In the genomic region with DNA sequence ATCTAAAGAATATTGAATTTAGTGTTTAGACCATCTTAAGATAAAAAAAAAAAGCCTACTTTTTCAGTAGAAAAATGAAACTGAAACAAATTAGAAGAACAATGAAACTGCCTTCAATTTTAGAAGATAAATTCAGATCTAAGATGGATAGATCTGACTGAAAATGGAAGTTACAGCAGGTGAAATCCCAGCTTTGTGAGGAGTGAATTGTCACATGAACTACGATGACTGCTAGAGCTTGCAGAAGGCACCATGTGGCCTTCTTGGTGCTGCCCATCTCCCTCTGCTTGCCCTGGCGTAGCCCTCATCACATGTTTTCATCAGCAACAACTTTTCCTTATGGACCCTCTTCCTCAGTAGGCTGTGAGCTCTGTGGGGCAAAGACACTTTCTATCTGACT, we compare ENCODE assay signal across 15 cellular contexts. TPM values are rescaled to one million over a fixed set of nuclear protein-coding genes. Genes with fewer than 3 reads are reported as not detected.
DNase-seq lines count a peak whose midpoint lies in the region; ATAC-seq, FAIRE-seq and TF ChIP-seq lines count a peak whose summit lies in the region.
"Had no signal": no experiment of that assay in that cellular context is flagged by ENCODE, and none has a peak within 500 bp of the region (broad histone marks: within the 10 kb centered on the region; RNA-seq: fewer than 3 reads in every experiment).

No MANE protein-coding gene starts in this region.

- peak overlapping the region; percentile 49 for H3K27ac Mint-ChIP-seq in activated T-helper 1 cell treated with anti-CD3 and anti-CD28 coated beads, Interleukin-12 subunit alpha, Interleukin-12 subunit beta, Interleukin-2, Interleukin-4 antibody, amounts not matched to agents 30 ng/mL and 10 ng/mL and 1 ng/mL, durations not matched to agents 14 hours and 24 hours and 36 hours
- peak overlapping the region in 1 of 6 donors; percentile 14 for H3K27ac Mint-ChIP-seq in immature natural killer cell
- H3K27ac Mint-ChIP-seq: mesothelial cell of epicardium had no signal

- no peaks in the 10 kb centered on the region for H3K9me3 Mint-ChIP-seq in activated T-helper 1 cell treated with anti-CD3 and anti-CD28 coated beads, Interleukin-12 subunit alpha, Interleukin-12 subunit beta, Interleukin-2, Interleukin-4 antibody, amounts not matched to agents 30 ng/mL and 10 ng/mL and 1 ng/mL, durations not matched to agents 14 hours and 24 hours and 36 hours
- no peaks in the 10 kb centered on the region for H3K9me3 Mint-ChIP-seq in immature natural killer cell
- H3K9me3 Mint-ChIP-seq: mesothelial cell of epicardium had no signal

- H3K4me3 Mint-ChIP-seq in activated T-helper 1 cell treated with anti-CD3 and anti-CD28 coated beads, Interleukin-12 subunit alpha, Interleukin-12 subunit beta, Interleukin-2, Interleukin-4 antibody, amounts not matched to agents 30 ng/mL and 10 ng/mL and 1 ng/mL, durations not matched to agents 14 hours and 24 hours and 36 hours: no peak overlapping the region
- peak overlapping the region in 1 of 5 donors; percentile 1 for H3K4me3 Mint-ChIP-seq in immature natural killer cell
- H3K4me3 Mint-ChIP-seq: mesothelial cell of epicardium had no signal

- H3K36me3 ChIP-seq in DND-41 (ENCODE audit: insufficient read depth, low read length) (no peaks in the 10 kb centered on the region), Peyer's patch (no peaks in the 10 kb centered on the region)
- H3K36me3 ChIP-seq: gastrocnemius medialis had no signal

- H2AFZ ChIP-seq in DND-41 (ENCODE audit: low read depth, low read length): peak overlapping the region; percentile 69

- TF ChIP-seq CTCF in DND-41 (IDR thresholded peaks at IDR 0.05; ENCODE audit: borderline replicate concordance, extremely low read depth, low read length, poor library complexity, severe bottlenecking): no peak
- no peak for TF ChIP-seq CTCF in D721Med (IDR thresholded peaks at IDR 0.05; ENCODE audit: insufficient read depth, missing control alignments)
- no peak for TF ChIP-seq CTCF in Peyer's patch (IDR thresholded peaks at IDR 0.05)

- FAIRE-seq in D721Med (lab: Jason Lieb, UNC): no peak
- FAIRE-seq: G401.6 had no signal

- H3K27ac ChIP-seq in DND-41 (ENCODE audit: low read length): peak overlapping the region; percentile 50
- no peak overlapping the region for H3K27ac ChIP-seq in Peyer's patch
- H3K27ac ChIP-seq: gastrocnemius medialis, skin epidermis had no signal

- no peak overlapping the region for H3K9ac ChIP-seq in DND-41 (ENCODE audit: low read depth, low read length)

- H3K9me3 ChIP-seq in DND-41 (ENCODE audit: insufficient read depth, low read length, severe bottlenecking) (no peaks in the 10 kb centered on the region), Peyer's patch (peaks cover 0 to 4% (median 0%) of the 10 kb centered on the region in 4 donors)
- H3K9me3 ChIP-seq: gastrocnemius medialis had no signal

- H3K79me2 ChIP-seq in DND-41 (ENCODE audit: insufficient read depth, low read length): no peaks in the 10 kb centered on the region

- no peaks in the 10 kb centered on the region for H3K36me3 Mint-ChIP-seq in activated T-helper 1 cell treated with anti-CD3 and anti-CD28 coated beads, Interleukin-12 subunit alpha, Interleukin-12 subunit beta, Interleukin-2, Interleukin-4 antibody, amounts not matched to agents 30 ng/mL and 10 ng/mL and 1 ng/mL, durations not matched to agents 14 hours and 24 hours and 36 hours (ENCODE audit: low read depth)
- H3K36me3 Mint-ChIP-seq in immature natural killer cell: no peaks in the 10 kb centered on the region
- H3K36me3 Mint-ChIP-seq: mesothelial cell of epicardium had no signal

- H3K4me1 Mint-ChIP-seq in activated T-helper 1 cell treated with anti-CD3 and anti-CD28 coated beads, Interleukin-12 subunit alpha, Interleukin-12 subunit beta, Interleukin-2, Interleukin-4 antibody, amounts not matched to agents 30 ng/mL and 10 ng/mL and 1 ng/mL, durations not matched to agents 14 hours and 24 hours and 36 hours (ENCODE audit: low read depth): peaks cover 20% of the 10 kb centered on the region
- H3K4me1 Mint-ChIP-seq in immature natural killer cell: peaks cover 0 to 14% of the 10 kb centered on the region in 2 donors

- no peaks in the 10 kb centered on the region for H3K27me3 ChIP-seq in DND-41 (ENCODE audit: insufficient read depth, low read length, poor library complexity)
- no peaks in the 10 kb centered on the region for H3K27me3 ChIP-seq in Peyer's patch
- H3K27me3 ChIP-seq: gastrocnemius medialis had no signal

- peaks cover 11% of the 10 kb centered on the region; the same call in 1 of the 2 replicates for H3K4me1 ChIP-seq in DND-41 (ENCODE audit: insufficient read depth, low read length)
- H3K4me1 ChIP-seq in Peyer's patch: no peaks in the 10 kb centered on the region
- H3K4me1 ChIP-seq: gastrocnemius medialis had no signal

- H3K4me3 ChIP-seq in DND-41 (ENCODE audit: low read depth in 1 of 2, low read length in 2 of 2) (no peak overlapping the region), Peyer's patch (no peak overlapping the region)
- H3K4me3 ChIP-seq: gastrocnemius medialis, skin epidermis had no signal

- intact Hi-C loops in activated T-helper 1 cell treated with anti-CD3 and anti-CD28 coated beads, Interleukin-12 subunit alpha, Interleukin-12 subunit beta, Interleukin-2, Interleukin-4 antibody, amounts not matched to agents 30 ng/mL and 10 ng/mL and 1 ng/mL, durations not matched to agents 14 hours and 24 hours and 36 hours (cut with micrococcal nuclease): loop anchor here (5.0 to 10.0 kb wide), 2 partner anchors 474 to 778 kb away; a partner anchor contains a TSS

- peaks cover 2% of the 10 kb centered on the region for H3K27me3 Mint-ChIP-seq in activated T-helper 1 cell treated with anti-CD3 and anti-CD28 coated beads, Interleukin-12 subunit alpha, Interleukin-12 subunit beta, Interleukin-2, Interleukin-4 antibody, amounts not matched to agents 30 ng/mL and 10 ng/mL and 1 ng/mL, durations not matched to agents 14 hours and 24 hours and 36 hours (ENCODE audit: insufficient read depth)
- H3K27me3 Mint-ChIP-seq in immature natural killer cell (ENCODE audit: low read depth in 3 of 3): peaks cover 0 to 2% (median 0%) of the 10 kb centered on the region in 3 donors

- DNase-seq in DND-41 (no peak), immature natural killer cell (no peak), D721Med (ENCODE audit: insufficient read length, low spot score) (no peak), Peyer's patch (no peak), HuH-7 (ENCODE audit: low spot score) (no peak)
- DNase-seq in activated T-helper 1 cell treated with anti-CD3 and anti-CD28 coated beads, Interleukin-12 subunit alpha, Interleukin-12 subunit beta, Interleukin-2, Interleukin-4 antibody, amounts not matched to agents 30 ng/mL and 10 ng/mL and 1 ng/mL, durations not matched to agents 14 hours and 24 hours and 36 hours (ENCODE audit: low spot score): no peak
- DNase-seq: gastrocnemius medialis, substantia nigra had no signal

- ATAC-seq in DND-41 (ENCODE audit: insufficient read depth, low read depth) (0 out of 3 replicates have a peak, but pooled peaks have one; percentile 9), GM18858 (IDR thresholded peaks at IDR 0.05; ENCODE audit: unreplicated experiment) (peak; percentile 49), HG02970 (IDR thresholded peaks at IDR 0.05; ENCODE audit: low FRiP score, unreplicated experiment) (peak; percentile 48)
- ATAC-seq: gastrocnemius medialis had no signal

- H3K4me2 ChIP-seq in DND-41 (ENCODE audit: insufficient read depth, low read length): peak overlapping the region; percentile 25; the same call in 1 of the 2 replicates

- no peaks in the 10 kb centered on the region for H4K20me1 ChIP-seq in DND-41 (ENCODE audit: insufficient read depth, low read length)

- no peak for TF ChIP-seq POLR2A in Peyer's patch (IDR thresholded peaks at IDR 0.05)

RNA-seq across cellular contexts. Expression of a gene that starts 51.4 kb away (rescaled TPM):
- total RNA-seq in activated T-helper 1 cell treated with anti-CD3 and anti-CD28 coated beads, Interleukin-12 subunit alpha, Interleukin-12 subunit beta, Interleukin-2, Interleukin-4 antibody, amounts not matched to agents 30 ng/mL and 10 ng/mL and 1 ng/mL, durations not matched to agents 14 hours and 24 hours and 36 hours: not detected in 2 replicates
- polyA plus RNA-seq in immature natural killer cell: not detected
- total RNA-seq in Peyer's patch: 10 to 100 TPM in 1 of 4 donors, 1 to 10 TPM in 3; 1.2 to 42.1 (median 3.8) TPM
- total RNA-seq: MCF 10A, SK-MEL-5 had no signal
